ENCODE assay signal across 15 cellular contexts in the genomic region with DNA sequence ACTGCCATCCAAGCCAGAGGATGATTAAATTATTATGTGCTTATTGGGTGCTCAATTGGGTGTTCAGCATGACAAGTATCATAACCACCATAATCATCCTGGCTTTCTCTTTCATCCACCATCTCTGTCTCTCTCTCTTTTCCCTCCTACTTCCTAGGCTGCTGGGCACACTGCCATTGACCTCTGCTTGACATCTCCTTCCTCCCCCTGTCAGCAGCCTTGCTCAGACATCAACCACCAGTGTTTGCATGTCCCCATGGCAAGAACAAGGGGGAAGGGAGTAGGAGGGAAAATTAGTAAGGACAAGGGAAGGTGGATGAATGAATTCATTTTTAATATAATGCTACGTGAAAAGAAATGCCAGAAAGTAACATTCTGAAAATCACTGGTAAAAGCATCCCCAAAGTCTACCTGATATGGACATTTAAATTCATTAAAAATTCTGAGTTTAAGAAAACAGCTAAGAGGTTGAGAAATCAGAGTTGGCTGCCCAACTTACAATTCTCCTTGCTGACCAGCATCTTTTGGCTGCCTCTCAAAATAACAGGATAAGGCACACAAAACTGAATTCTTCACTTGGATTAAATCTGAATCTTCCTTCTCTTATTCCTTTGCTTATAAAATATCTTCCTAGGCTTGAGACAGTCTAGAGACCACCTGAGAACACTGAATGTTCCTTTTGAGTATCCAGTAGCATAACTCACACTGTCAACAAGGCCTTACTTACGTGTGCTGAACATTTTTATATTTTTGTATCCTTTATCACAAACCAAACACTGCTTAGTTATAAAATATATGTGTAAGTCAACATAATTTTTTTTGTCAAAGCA. TPM values are rescaled to one million over a fixed set of nuclear protein-coding genes. Genes with fewer than 3 reads are reported as not detected.
A peak's percentile ranks its signal among the peaks of the same experiment; 100 is the strongest.
DNase-seq lines count a peak whose midpoint lies in the region; ATAC-seq and TF ChIP-seq lines count a peak whose summit lies in the region.
"Had no signal": no experiment of that assay in that cellular context is flagged by ENCODE, and none has a peak within 500 bp of the region (broad histone marks: within the 10 kb centered on the region; RNA-seq: fewer than 3 reads in every experiment).

No MANE protein-coding gene starts in this region.

- ATAC-seq in GM19023 (IDR thresholded peaks at IDR 0.05; ENCODE audit: unreplicated experiment) = no peak

- H3K27ac Mint-ChIP-seq in neural crest cell (ENCODE audit: unreplicated experiment) = peak overlapping the region; percentile 95
- H3K27ac Mint-ChIP-seq in immature natural killer cell = no peak overlapping the region
- H3K27ac Mint-ChIP-seq: CD4-positive, alpha-beta T cell; IgD-negative memory B cell had no signal

- H3K27ac ChIP-seq in GM23248 = no peak overlapping the region
- H3K27ac ChIP-seq: colonic mucosa, parathyroid adenoma had no signal

- peaks cover 4% of the 10 kb centered on the region for H3K9me3 Mint-ChIP-seq in neural crest cell
- no peaks in the 10 kb centered on the region for H3K9me3 Mint-ChIP-seq in immature natural killer cell
- H3K9me3 Mint-ChIP-seq: CD4-positive, alpha-beta T cell had no signal

- no peaks in the 10 kb centered on the region for H4K20me1 ChIP-seq in GM23248 (ENCODE audit: insufficient read depth)

- H3K9ac ChIP-seq in GM23248 = no peak overlapping the region
- H3K9ac ChIP-seq: parathyroid adenoma had no signal

- no peaks in the 10 kb centered on the region for H3K4me1 ChIP-seq in GM23248 (ENCODE audit: insufficient read depth)
- H3K4me1 ChIP-seq: colonic mucosa, parathyroid adenoma had no signal

- in situ Hi-C loops in GM23248 (cut with MboI) = no loop called here

- H3K79me2 ChIP-seq in GM23248 (ENCODE audit: insufficient read depth) = no peaks in the 10 kb centered on the region
- H3K79me2 ChIP-seq: parathyroid adenoma had no signal

- H3K36me3 Mint-ChIP-seq in neural crest cell (ENCODE audit: low read depth) (peaks cover 9% of the 10 kb centered on the region), immature natural killer cell (no peaks in the 10 kb centered on the region)
- H3K36me3 Mint-ChIP-seq: IgD-negative memory B cell had no signal

- H3K27me3 Mint-ChIP-seq in neural crest cell (ENCODE audit: low read depth) (no peaks in the 10 kb centered on the region), immature natural killer cell (ENCODE audit: low read depth in 3 of 3) (no peaks in the 10 kb centered on the region)

- DNase-seq in GM23248 (peak; percentile 32), NCI-H510A treated with DMSO at 0.1 percent for 48 hours (lab: John Stamatoyannopoulos, UW) (peak; percentile 26), dermis blood vessel endothelial cell (peak; percentile 64), neural crest cell (ENCODE audit: low read depth, low spot score) (no peak), H7 (no peak), immature natural killer cell (no peak)
- DNase-seq in stimulated activated CD4-positive, alpha-beta T cell treated with anti-CD3 and anti-CD28 coated beads, Interleukin-15, amount 100 ng/mL, for 24 hours = no peak
- DNase-seq: activated CD4-positive, CD25-positive, alpha-beta regulatory T cell treated with anti-CD3 and anti-CD28 coated beads, Interleukin-2, amount 50 U/mL, for 72 hours; activated effector memory CD4-positive, alpha-beta T cell treated with Interleukin-2 at 50 U/mL for 16 hours; CD4-positive, alpha-beta T cell; colonic mucosa; stimulated activated CD4-positive, alpha-beta T cell treated with anti-CD3 and anti-CD28 coated beads, Interleukin-4, amount 100 ng/mL, for 4 hours had no signal

- H3F3A ChIP-seq in GM23248 (ENCODE audit: insufficient read depth) = no peaks in the 10 kb centered on the region

- H3K9me3 ChIP-seq in GM23248 (ENCODE audit: low read depth) = no peaks in the 10 kb centered on the region
- H3K9me3 ChIP-seq: colonic mucosa had no signal

- no peaks in the 10 kb centered on the region for H3K9me2 ChIP-seq in GM23248 (ENCODE audit: insufficient read depth)

- H3K36me3 ChIP-seq in GM23248 (ENCODE audit: low read depth) (no peaks in the 10 kb centered on the region), H7 (replicated peaks; ENCODE audit: control insufficient read depth, insufficient read depth, low read length) (no peaks in the 10 kb centered on the region)
- H3K36me3 ChIP-seq: colonic mucosa had no signal

- WGBS in GM23248 (ENCODE audit: low coverage in 1 of 2, low lambda C conversion rate in 2 of 2, missing lambda C conversion rate in 2 of 2), 2 experiments = 55 to 74% methylated on average over 2 of the region's 2 CpGs

- H3K4me1 Mint-ChIP-seq in neural crest cell = peaks cover 16% of the 10 kb centered on the region
- no peaks in the 10 kb centered on the region for H3K4me1 Mint-ChIP-seq in immature natural killer cell
- H3K4me1 Mint-ChIP-seq: IgD-negative memory B cell had no signal

- H3K4me2 ChIP-seq in GM23248 (ENCODE audit: unreplicated experiment) = no peak overlapping the region

- no peak for TF ChIP-seq CTCF in neural crest cell (conservative IDR thresholded peaks at IDR 0.05)

- H3K27me3 ChIP-seq in GM23248 (replicated peaks; ENCODE audit: insufficient read depth) = no peaks in the 10 kb centered on the region
- no peaks in the 10 kb centered on the region for H3K27me3 ChIP-seq in H7 (ENCODE audit: control insufficient read depth, insufficient read depth, low read length)
- H3K27me3 ChIP-seq: colonic mucosa had no signal

- no peak overlapping the region for H3K4me3 ChIP-seq in GM23248
- no peak overlapping the region for H3K4me3 ChIP-seq in H7 (ENCODE audit: insufficient read depth, low read depth, low read length)
- H3K4me3 ChIP-seq: colonic mucosa had no signal

- H3K4me3 Mint-ChIP-seq in neural crest cell (no peak overlapping the region), immature natural killer cell (no peak overlapping the region)
- H3K4me3 Mint-ChIP-seq: CD4-positive, alpha-beta T cell; IgD-negative memory B cell had no signal

- H2AFZ ChIP-seq in GM23248 = no peak overlapping the region
- H2AFZ ChIP-seq: parathyroid adenoma had no signal

RNA-seq across cellular contexts. Expression of gene SNCA, which starts 48.5 kb away (rescaled TPM):
- not detected in 2 replicates for total RNA-seq in GM23248 (2014; rRNA removed; shearing (Covaris generic))
- polyA plus RNA-seq in GM23248 (2016; fragmentation: Nextera tagmentation; extraction: Ambion mirVana) (0.25 TPM in 1 of 2 replicates, not detected in the other), immature natural killer cell (1 to 10 TPM; 4.6 to 7.2 (median 4.8) TPM)
- total RNA-seq in dermis blood vessel endothelial cell (140 and 167 TPM in 2 replicates), neural crest cell (29.6 and 29.7 TPM in 2 replicates)
- 2.9 and 3.3 TPM in 2 replicates for total RNA-seq in H7 (2014; rRNA removed; shearing (Covaris generic))
- total RNA-seq: CD4-positive, alpha-beta T cell had no signal

Comparison
In these comparisons a context has a peak if more than half of its experiments do, and no peak if none do; other contexts are left out.
1. DNase-seq: peak in GM23248 (single experiment), NCI-H510A treated with DMSO at 0.1 percent for 48 hours (single experiment) and dermis blood vessel endothelial cell (single experiment); none in neural crest cell (single experiment), stimulated activated CD4-positive, alpha-beta T cell treated with anti-CD3 and anti-CD28 coated beads, Interleukin-15, amount 100 ng/mL, for 24 hours (single experiment), H7 (single experiment) and immature natural killer cell (0 of 3).